1 cellular context compared by ENCODE assay signal in the genomic region with DNA sequence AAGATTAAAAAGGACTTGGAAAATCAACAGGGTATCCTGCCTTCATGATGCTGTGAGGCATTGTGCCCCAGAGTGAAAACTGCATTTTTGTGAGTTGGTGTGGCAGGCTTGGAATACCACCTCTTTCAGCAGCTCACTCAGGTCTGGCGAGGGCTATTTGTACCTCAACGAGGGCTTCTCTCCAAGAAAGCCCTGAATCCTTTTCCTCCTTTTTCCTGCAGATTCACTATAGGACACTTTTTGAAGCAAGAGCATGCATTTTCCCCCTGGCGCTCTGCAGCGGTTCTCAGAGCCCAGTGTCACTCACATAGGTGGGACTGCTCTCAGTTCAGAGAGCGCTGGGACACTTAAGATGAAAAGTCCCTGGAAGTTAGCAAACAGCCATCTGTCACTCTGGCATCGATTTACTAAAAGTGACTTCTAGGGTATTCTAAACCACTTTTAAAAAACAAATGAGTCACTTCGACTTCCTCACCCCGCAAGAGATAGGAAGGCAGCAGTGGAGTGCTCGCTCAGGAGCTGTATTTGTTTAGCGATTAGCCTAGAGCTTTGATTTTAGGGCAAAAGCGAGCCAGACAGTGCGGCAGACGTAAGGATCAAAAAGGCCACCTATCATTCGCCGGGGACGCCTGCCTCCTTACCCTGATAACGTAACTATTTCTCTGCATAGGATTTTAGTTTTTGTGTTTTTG.
TF ChIP-seq lines count a peak whose summit lies in the region.

No MANE protein-coding gene starts in this region.

TF ChIP-seq in HepG2, 621 proteins besides CTCF, POLR2A, EP300 and RAD21 (continued from another document and continues in another):
- TF ChIP-seq, protein P1, sequence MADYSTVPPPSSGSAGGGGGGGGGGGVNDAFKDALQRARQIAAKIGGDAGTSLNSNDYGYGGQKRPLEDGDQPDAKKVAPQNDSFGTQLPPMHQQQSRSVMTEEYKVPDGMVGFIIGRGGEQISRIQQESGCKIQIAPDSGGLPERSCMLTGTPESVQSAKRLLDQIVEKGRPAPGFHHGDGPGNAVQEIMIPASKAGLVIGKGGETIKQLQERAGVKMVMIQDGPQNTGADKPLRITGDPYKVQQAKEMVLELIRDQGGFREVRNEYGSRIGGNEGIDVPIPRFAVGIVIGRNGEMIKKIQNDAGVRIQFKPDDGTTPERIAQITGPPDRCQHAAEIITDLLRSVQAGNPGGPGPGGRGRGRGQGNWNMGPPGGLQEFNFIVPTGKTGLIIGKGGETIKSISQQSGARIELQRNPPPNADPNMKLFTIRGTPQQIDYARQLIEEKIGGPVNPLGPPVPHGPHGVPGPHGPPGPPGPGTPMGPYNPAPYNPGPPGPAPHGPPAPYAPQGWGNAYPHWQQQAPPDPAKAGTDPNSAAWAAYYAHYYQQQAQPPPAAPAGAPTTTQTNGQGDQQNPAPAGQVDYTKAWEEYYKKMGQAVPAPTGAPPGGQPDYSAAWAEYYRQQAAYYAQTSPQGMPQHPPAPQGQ (CRISPR knock-in tag; IDR thresholded peaks at IDR 0.05; ENCODE audit: borderline replicate concordance), result no peak
- TF ChIP-seq ZNF766 (CRISPR knock-in tag; IDR thresholded peaks at IDR 0.05; ENCODE audit: borderline replicate concordance) (no peak), ZNF562 (CRISPR knock-in tag; IDR thresholded peaks at IDR 0.05; ENCODE audit: borderline replicate concordance) (no peak), MAFF (IDR thresholded peaks at IDR 0.05; ENCODE audit: low read depth, low read length) (no peak), ZNF224 (CRISPR knock-in tag; IDR thresholded peaks at IDR 0.05) (no peak), ZNF768 (CRISPR knock-in tag; IDR thresholded peaks at IDR 0.05) (no peak), GATAD1 (CRISPR knock-in tag; IDR thresholded peaks at IDR 0.05) (peak; percentile 64), TBX3 (IDR thresholded peaks at IDR 0.05; ENCODE audit: borderline replicate concordance) (peak; percentile 62; the same call in 1 of the 2 replicates), ZNF235 (CRISPR knock-in tag; IDR thresholded peaks at IDR 0.05; ENCODE audit: borderline replicate concordance) (no peak), TCF12 (IDR thresholded peaks at IDR 0.05) (no peak), TCF12 (CRISPR knock-in tag; IDR thresholded peaks at IDR 0.05) (peak; percentile 55; the same call in 1 of the 2 replicates), PAX8 (CRISPR knock-in tag; IDR thresholded peaks at IDR 0.05; ENCODE audit: borderline replicate concordance) (no peak), ZNF772 (CRISPR knock-in tag; IDR thresholded peaks at IDR 0.05) (peak; percentile 50; the same call in 1 of the 2 replicates), MED13 (CRISPR knock-in tag; IDR thresholded peaks at IDR 0.05) (peak; percentile 62; the same call in 1 of the 2 replicates), SIX4 (CRISPR knock-in tag; IDR thresholded peaks at IDR 0.05) (peak; percentile 74), ZSCAN22 (CRISPR knock-in tag; IDR thresholded peaks at IDR 0.05) (no peak), ZNF780A (CRISPR knock-in tag; IDR thresholded peaks at IDR 0.05) (no peak), FOXA1 (IDR thresholded peaks at IDR 0.05) (no peak), FOXA1 (CRISPR knock-in tag; IDR thresholded peaks at IDR 0.05) (peak; percentile 94), SATB2 (CRISPR knock-in tag; IDR thresholded peaks at IDR 0.05) (peak; percentile 82; the same call in 1 of the 2 replicates), SIX1 (CRISPR knock-in tag; IDR thresholded peaks at IDR 0.05; ENCODE audit: borderline replicate concordance) (peak; percentile 86; the same call in 1 of the 2 replicates), ZNF556 (CRISPR knock-in tag; IDR thresholded peaks at IDR 0.05; ENCODE audit: borderline replicate concordance) (0 out of 2 replicates have a peak, but pooled peaks have one; percentile 22), NFATC3 (CRISPR knock-in tag; IDR thresholded peaks at IDR 0.05) (no peak), FOXM1 (CRISPR knock-in tag; IDR thresholded peaks at IDR 0.05) (no peak), AGO2 (optimal IDR thresholded peaks at IDR 0.05; ENCODE audit: low read depth, low read length) (no peak)
- TF ChIP-seq, protein P2, sequence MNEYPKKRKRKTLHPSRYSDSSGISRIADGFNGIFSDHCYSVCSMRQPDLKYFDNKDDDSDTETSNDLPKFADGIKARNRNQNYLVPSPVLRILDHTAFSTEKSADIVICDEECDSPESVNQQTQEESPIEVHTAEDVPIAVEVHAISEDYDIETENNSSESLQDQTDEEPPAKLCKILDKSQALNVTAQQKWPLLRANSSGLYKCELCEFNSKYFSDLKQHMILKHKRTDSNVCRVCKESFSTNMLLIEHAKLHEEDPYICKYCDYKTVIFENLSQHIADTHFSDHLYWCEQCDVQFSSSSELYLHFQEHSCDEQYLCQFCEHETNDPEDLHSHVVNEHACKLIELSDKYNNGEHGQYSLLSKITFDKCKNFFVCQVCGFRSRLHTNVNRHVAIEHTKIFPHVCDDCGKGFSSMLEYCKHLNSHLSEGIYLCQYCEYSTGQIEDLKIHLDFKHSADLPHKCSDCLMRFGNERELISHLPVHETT (CRISPR knock-in tag; conservative IDR thresholded peaks at IDR 0.05), result 0 out of 2 replicates have a peak, but pooled peaks have one; percentile 61
- TF ChIP-seq, protein P3, sequence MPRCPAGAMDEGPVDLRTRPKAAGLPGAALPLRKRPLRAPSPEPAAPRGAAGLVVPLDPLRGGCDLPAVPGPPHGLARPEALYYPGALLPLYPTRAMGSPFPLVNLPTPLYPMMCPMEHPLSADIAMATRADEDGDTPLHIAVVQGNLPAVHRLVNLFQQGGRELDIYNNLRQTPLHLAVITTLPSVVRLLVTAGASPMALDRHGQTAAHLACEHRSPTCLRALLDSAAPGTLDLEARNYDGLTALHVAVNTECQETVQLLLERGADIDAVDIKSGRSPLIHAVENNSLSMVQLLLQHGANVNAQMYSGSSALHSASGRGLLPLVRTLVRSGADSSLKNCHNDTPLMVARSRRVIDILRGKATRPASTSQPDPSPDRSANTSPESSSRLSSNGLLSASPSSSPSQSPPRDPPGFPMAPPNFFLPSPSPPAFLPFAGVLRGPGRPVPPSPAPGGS (CRISPR knock-in tag; IDR thresholded peaks at IDR 0.05), result no peak
- TF ChIP-seq, protein P4, sequence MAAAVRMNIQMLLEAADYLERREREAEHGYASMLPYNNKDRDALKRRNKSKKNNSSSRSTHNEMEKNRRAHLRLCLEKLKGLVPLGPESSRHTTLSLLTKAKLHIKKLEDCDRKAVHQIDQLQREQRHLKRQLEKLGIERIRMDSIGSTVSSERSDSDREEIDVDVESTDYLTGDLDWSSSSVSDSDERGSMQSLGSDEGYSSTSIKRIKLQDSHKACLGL (CRISPR knock-in tag; IDR thresholded peaks at IDR 0.05), result no peak
- TF ChIP-seq, protein P5, sequence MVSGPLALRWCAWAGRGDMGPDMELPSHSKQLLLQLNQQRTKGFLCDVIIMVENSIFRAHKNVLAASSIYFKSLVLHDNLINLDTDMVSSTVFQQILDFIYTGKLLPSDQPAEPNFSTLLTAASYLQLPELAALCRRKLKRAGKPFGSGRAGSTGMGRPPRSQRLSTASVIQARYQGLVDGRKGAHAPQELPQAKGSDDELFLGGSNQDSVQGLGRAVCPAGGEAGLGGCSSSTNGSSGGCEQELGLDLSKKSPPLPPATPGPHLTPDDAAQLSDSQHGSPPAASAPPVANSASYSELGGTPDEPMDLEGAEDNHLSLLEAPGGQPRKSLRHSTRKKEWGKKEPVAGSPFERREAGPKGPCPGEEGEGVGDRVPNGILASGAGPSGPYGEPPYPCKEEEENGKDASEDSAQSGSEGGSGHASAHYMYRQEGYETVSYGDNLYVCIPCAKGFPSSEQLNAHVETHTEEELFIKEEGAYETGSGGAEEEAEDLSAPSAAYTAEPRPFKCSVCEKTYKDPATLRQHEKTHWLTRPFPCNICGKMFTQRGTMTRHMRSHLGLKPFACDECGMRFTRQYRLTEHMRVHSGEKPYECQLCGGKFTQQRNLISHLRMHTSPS (CRISPR knock-in tag; IDR thresholded peaks at IDR 0.05; ENCODE audit: low read depth), result no peak
- TF ChIP-seq, protein P6, sequence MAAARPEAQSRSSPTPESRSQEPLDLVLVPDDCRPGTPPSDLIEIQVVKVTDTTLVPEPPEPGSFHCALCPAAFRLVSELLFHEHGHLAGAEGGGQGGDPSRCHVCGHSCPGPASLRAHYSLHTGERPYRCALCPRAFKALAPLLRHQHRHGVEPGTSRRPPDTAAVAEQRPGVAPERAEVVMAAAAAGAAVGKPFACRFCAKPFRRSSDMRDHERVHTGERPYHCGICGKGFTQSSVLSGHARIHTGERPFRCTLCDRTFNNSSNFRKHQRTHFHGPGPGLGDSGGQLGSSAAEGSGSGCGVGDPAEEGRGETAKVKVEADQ (CRISPR knock-in tag; IDR thresholded peaks at IDR 0.05; ENCODE audit: borderline replicate concordance), result no peak
- TF ChIP-seq, protein P7, sequence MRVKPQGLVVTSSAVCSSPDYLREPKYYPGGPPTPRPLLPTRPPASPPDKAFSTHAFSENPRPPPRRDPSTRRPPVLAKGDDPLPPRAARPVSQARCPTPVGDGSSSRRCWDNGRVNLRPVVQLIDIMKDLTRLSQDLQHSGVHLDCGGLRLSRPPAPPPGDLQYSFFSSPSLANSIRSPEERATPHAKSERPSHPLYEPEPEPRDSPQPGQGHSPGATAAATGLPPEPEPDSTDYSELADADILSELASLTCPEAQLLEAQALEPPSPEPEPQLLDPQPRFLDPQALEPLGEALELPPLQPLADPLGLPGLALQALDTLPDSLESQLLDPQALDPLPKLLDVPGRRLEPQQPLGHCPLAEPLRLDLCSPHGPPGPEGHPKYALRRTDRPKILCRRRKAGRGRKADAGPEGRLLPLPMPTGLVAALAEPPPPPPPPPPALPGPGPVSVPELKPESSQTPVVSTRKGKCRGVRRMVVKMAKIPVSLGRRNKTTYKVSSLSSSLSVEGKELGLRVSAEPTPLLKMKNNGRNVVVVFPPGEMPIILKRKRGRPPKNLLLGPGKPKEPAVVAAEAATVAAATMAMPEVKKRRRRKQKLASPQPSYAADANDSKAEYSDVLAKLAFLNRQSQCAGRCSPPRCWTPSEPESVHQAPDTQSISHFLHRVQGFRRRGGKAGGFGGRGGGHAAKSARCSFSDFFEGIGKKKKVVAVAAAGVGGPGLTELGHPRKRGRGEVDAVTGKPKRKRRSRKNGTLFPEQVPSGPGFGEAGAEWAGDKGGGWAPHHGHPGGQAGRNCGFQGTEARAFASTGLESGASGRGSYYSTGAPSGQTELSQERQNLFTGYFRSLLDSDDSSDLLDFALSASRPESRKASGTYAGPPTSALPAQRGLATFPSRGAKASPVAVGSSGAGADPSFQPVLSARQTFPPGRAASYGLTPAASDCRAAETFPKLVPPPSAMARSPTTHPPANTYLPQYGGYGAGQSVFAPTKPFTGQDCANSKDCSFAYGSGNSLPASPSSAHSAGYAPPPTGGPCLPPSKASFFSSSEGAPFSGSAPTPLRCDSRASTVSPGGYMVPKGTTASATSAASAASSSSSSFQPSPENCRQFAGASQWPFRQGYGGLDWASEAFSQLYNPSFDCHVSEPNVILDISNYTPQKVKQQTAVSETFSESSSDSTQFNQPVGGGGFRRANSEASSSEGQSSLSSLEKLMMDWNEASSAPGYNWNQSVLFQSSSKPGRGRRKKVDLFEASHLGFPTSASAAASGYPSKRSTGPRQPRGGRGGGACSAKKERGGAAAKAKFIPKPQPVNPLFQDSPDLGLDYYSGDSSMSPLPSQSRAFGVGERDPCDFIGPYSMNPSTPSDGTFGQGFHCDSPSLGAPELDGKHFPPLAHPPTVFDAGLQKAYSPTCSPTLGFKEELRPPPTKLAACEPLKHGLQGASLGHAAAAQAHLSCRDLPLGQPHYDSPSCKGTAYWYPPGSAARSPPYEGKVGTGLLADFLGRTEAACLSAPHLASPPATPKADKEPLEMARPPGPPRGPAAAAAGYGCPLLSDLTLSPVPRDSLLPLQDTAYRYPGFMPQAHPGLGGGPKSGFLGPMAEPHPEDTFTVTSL (CRISPR knock-in tag; IDR thresholded peaks at IDR 0.05; ENCODE audit: borderline replicate concordance), result peak; percentile 90; the same call in 1 of the 2 replicates
- TF ChIP-seq, protein P8, sequence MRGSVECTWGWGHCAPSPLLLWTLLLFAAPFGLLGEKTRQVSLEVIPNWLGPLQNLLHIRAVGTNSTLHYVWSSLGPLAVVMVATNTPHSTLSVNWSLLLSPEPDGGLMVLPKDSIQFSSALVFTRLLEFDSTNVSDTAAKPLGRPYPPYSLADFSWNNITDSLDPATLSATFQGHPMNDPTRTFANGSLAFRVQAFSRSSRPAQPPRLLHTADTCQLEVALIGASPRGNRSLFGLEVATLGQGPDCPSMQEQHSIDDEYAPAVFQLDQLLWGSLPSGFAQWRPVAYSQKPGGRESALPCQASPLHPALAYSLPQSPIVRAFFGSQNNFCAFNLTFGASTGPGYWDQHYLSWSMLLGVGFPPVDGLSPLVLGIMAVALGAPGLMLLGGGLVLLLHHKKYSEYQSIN (CRISPR knock-in tag; IDR thresholded peaks at IDR 0.05; ENCODE audit: borderline replicate concordance), result no peak
